Comparison of ENCODE assay signal across 7 cellular contexts in the genomic region with DNA sequence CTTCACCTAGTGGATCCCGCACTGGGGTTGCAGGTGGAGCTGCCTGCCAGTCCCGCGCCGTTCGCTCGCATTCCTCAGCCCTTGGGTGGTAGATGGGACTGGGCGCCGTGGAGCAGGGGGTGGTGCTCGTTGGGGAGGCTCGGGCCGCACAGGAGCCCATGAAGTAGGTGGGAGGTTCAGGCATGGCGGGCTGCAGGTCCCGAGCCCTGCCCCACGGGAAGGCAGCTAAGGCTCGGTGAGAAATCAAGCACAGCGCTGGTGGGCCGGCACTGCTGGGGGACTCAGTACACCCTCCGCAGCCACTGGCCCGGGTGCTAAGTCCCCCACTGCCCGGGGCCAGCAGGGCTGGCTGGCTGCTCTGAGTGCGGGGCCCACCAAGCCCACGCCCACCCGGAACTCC. TPM values are rescaled to one million over a fixed set of nuclear protein-coding genes. Genes with fewer than 3 reads are reported as not detected.
"Had no signal": no experiment of that assay in that cellular context is flagged by ENCODE, and none has a peak within 500 bp of the region (broad histone marks: within the 10 kb centered on the region; RNA-seq: fewer than 3 reads in every experiment).

No MANE protein-coding gene starts in this region.

RNA-seq across cellular contexts. Expression of gene CAPSL, which starts 45.6 kb away (rescaled TPM):
- total RNA-seq: PC-9, Peyer's patch, Right ventricle myocardium inferior, Right ventricle myocardium superior, RPMI7951, SJCRH30, SK-MEL-5 had no signal
